3 cellular contexts compared by ENCODE assay signal in the genomic region with DNA sequence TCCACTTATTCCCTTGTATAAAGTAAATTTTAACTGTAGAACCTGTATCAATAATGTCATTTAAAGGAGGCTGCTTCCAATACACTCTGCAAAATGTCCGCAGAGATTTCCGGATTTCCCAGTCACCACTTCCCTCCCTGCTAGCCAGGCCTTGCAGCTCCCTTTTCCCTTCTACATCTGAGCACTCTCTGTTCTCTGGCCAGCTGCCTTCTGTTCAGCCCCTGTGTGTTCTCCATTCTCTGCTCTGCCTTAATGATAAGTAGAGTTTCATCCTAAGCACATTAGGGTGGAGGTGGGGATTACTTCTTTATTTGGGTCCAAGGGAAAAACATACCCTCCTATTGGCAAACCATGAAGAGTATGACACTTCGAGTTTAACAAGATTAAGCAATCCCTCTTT.
TF ChIP-seq lines count a peak whose summit lies in the region.

No MANE protein-coding gene starts in this region.

TF ChIP-seq in GM23338, 12 proteins besides CTCF, POLR2A, EP300 and RAD21 (continues in another document):
- TF ChIP-seq ZNF462 (CRISPR knock-in tag; IDR thresholded peaks at IDR 0.05), result no peak
- no peak for TF ChIP-seq ZNF331 (CRISPR knock-in tag; IDR thresholded peaks at IDR 0.05; ENCODE audit: low read depth)
- TF ChIP-seq CREB1 (CRISPR knock-in tag; IDR thresholded peaks at IDR 0.05; ENCODE audit: low read depth), result no peak
- no peak for TF ChIP-seq ZNF114 (CRISPR knock-in tag; IDR thresholded peaks at IDR 0.05)
- TF ChIP-seq EZH2 (IDR thresholded peaks at IDR 0.05; ENCODE audit: low read depth, unreplicated experiment), result no peak

TF ChIP-seq in WTC11, 78 proteins besides CTCF, POLR2A, EP300 and RAD21 (continued from another document):
- TF ChIP-seq, protein P1, sequence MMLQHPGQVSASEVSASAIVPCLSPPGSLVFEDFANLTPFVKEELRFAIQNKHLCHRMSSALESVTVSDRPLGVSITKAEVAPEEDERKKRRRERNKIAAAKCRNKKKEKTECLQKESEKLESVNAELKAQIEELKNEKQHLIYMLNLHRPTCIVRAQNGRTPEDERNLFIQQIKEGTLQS (CRISPR knock-in tag; conservative IDR thresholded peaks at IDR 0.05), result no peak
- TF ChIP-seq, protein P2, sequence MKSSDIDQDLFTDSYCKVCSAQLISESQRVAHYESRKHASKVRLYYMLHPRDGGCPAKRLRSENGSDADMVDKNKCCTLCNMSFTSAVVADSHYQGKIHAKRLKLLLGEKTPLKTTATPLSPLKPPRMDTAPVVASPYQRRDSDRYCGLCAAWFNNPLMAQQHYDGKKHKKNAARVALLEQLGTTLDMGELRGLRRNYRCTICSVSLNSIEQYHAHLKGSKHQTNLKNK (CRISPR knock-in tag; IDR thresholded peaks at IDR 0.05), result no peak
- TF ChIP-seq IRF2 (CRISPR knock-in tag; IDR thresholded peaks at IDR 0.05; ENCODE audit: borderline replicate concordance, low read depth), result no peak
- TF ChIP-seq, protein P3, sequence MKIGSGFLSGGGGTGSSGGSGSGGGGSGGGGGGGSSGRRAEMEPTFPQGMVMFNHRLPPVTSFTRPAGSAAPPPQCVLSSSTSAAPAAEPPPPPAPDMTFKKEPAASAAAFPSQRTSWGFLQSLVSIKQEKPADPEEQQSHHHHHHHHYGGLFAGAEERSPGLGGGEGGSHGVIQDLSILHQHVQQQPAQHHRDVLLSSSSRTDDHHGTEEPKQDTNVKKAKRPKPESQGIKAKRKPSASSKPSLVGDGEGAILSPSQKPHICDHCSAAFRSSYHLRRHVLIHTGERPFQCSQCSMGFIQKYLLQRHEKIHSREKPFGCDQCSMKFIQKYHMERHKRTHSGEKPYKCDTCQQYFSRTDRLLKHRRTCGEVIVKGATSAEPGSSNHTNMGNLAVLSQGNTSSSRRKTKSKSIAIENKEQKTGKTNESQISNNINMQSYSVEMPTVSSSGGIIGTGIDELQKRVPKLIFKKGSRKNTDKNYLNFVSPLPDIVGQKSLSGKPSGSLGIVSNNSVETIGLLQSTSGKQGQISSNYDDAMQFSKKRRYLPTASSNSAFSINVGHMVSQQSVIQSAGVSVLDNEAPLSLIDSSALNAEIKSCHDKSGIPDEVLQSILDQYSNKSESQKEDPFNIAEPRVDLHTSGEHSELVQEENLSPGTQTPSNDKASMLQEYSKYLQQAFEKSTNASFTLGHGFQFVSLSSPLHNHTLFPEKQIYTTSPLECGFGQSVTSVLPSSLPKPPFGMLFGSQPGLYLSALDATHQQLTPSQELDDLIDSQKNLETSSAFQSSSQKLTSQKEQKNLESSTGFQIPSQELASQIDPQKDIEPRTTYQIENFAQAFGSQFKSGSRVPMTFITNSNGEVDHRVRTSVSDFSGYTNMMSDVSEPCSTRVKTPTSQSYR (CRISPR knock-in tag; IDR thresholded peaks at IDR 0.05), result no peak
- TF ChIP-seq PRDM15 (CRISPR knock-in tag; IDR thresholded peaks at IDR 0.05), result no peak
- no peak for TF ChIP-seq ESRRA (CRISPR knock-in tag; IDR thresholded peaks at IDR 0.05; ENCODE audit: borderline replicate concordance)
- no peak for TF ChIP-seq TCF7 (CRISPR knock-in tag; IDR thresholded peaks at IDR 0.05; ENCODE audit: low read depth)

TF ChIP-seq in SK-N-SH, 30 proteins besides CTCF, POLR2A, EP300 and RAD21 (continued from another document):
- TF ChIP-seq, protein P4, sequence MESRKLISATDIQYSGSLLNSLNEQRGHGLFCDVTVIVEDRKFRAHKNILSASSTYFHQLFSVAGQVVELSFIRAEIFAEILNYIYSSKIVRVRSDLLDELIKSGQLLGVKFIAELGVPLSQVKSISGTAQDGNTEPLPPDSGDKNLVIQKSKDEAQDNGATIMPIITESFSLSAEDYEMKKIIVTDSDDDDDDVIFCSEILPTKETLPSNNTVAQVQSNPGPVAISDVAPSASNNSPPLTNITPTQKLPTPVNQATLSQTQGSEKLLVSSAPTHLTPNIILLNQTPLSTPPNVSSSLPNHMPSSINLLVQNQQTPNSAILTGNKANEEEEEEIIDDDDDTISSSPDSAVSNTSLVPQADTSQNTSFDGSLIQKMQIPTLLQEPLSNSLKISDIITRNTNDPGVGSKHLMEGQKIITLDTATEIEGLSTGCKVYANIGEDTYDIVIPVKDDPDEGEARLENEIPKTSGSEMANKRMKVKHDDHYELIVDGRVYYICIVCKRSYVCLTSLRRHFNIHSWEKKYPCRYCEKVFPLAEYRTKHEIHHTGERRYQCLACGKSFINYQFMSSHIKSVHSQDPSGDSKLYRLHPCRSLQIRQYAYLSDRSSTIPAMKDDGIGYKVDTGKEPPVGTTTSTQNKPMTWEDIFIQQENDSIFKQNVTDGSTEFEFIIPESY (IDR thresholded peaks at IDR 0.05; ENCODE audit: borderline replicate concordance, low read depth), result no peak
- no peak for TF ChIP-seq YY1 (IDR thresholded peaks at IDR 0.05; ENCODE audit: low read depth)
- no peak for TF ChIP-seq MXI1 (IDR thresholded peaks at IDR 0.05; ENCODE audit: low read depth, low read length)
- TF ChIP-seq MEF2A (IDR thresholded peaks at IDR 0.05; ENCODE audit: borderline replicate concordance, low read depth), result no peak
- TF ChIP-seq GATA2 (CRISPR knock-in tag; IDR thresholded peaks at IDR 0.05), result no peak
- no peak for TF ChIP-seq RCOR1 (IDR thresholded peaks at IDR 0.05; ENCODE audit: low read length)
- no peak for TF ChIP-seq NRF1 (IDR thresholded peaks at IDR 0.05; ENCODE audit: low read depth, low read length)
- no peak for TF ChIP-seq FOSL2 (IDR thresholded peaks at IDR 0.05; ENCODE audit: borderline replicate concordance, low read depth)
- TF ChIP-seq JUND (IDR thresholded peaks at IDR 0.05), result no peak
- no peak for TF ChIP-seq SIN3A (IDR thresholded peaks at IDR 0.05; ENCODE audit: borderline replicate concordance, low read depth, low read length)
- TF ChIP-seq, protein P5, sequence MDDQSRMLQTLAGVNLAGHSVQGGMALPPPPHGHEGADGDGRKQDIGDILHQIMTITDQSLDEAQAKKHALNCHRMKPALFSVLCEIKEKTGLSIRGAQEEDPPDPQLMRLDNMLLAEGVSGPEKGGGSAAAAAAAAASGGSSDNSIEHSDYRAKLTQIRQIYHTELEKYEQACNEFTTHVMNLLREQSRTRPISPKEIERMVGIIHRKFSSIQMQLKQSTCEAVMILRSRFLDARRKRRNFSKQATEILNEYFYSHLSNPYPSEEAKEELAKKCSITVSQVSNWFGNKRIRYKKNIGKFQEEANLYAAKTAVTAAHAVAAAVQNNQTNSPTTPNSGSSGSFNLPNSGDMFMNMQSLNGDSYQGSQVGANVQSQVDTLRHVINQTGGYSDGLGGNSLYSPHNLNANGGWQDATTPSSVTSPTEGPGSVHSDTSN (IDR thresholded peaks at IDR 0.05), result no peak
